ENCODE assay signal across 10 cellular contexts in the genomic region with DNA sequence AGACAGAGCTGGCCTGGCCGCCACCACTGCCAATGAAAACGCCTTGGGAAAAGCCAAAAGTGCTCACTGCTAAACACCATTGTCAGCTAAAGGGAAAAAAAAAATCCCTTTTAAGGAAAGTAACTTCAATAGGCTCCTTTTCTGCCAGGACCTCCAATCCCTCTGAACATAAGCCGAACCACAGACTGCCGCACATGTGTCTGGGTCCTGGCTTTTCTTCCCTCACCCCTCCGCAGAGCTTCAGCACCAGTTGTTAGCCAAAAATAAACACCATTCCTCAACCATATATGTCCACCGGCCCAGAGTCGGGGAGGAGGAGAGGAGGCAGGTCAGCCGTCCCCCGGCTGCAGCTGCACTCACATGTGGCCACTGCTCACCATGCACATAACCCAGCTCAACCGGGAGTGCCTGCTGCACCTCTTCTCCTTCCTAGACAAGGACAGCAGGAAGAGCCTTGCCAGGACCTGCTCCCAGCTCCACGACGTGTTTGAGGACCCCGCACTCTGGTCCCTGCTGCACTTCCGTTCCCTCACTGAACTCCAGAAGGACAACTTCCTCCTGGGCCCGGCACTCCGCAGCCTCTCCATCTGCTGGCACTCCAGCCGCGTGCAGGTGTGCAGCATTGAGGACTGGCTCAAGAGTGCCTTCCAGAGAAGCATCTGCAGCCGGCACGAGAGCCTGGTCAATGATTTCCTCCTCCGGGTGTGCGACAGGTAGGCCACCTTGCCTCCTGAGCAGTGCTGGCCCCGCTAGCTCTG. TPM values are rescaled to one million over a fixed set of nuclear protein-coding genes. Genes with fewer than 3 reads are reported as not detected.
DNase-seq lines count a peak whose midpoint lies in the region; ATAC-seq, FAIRE-seq and TF ChIP-seq lines count a peak whose summit lies in the region.
"Had no signal": no experiment of that assay in that cellular context is flagged by ENCODE, and none has a peak within 500 bp of the region (broad histone marks: within the 10 kb centered on the region; RNA-seq: fewer than 3 reads in every experiment).

A gene with protein sequence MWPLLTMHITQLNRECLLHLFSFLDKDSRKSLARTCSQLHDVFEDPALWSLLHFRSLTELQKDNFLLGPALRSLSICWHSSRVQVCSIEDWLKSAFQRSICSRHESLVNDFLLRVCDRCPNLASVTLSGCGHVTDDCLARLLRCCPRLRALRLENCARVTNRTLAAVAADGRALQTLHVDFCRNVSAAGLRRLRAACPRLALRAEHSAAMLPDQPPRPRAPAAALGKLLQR (plus strand): TSS at position 355 of the 758 bp plus-strand sequence. CDS start 6 bp downstream, at position 361.

- peak within 1 kb of the TSS; percentile 59 to 75; a peak in 3 of 4 replicates for H4K8ac ChIP-seq in IMR-90 (ENCODE audit: low read depth in 2 of 2, low read length in 2 of 2)

- no peak for TF ChIP-seq EP300 in stomach (IDR thresholded peaks at IDR 0.05)

- no peak within 1 kb of the TSS for H3K4me3 ChIP-seq in IMR-90 (ENCODE audit: insufficient read depth, low read depth, low read length)
- peak within 1 kb of the TSS in 1 of 2 donors; percentile 23 for H3K4me3 ChIP-seq in kidney (ENCODE audit: low read length in 2 of 2)
- peak within 1 kb of the TSS; percentile 15 to 83 (median 68) for H3K4me3 ChIP-seq in stomach

- TF ChIP-seq RAD21 in IMR-90 (IDR thresholded peaks at IDR 0.05; ENCODE audit: low read length), result no peak

- H3K9ac ChIP-seq in IMR-90 (ENCODE audit: low read depth, low read length) (peak within 1 kb of the TSS; percentile 49), kidney (ENCODE audit: low read length in 2 of 2) (peak within 1 kb of the TSS in 1 of 2 donors; percentile 60)

- ATAC-seq in IMR-90 (ENCODE audit: low read depth) (peak; percentile 50), GM21526 (IDR thresholded peaks at IDR 0.05; ENCODE audit: low FRiP score, unreplicated experiment) (no peak), HG03159 (IDR thresholded peaks at IDR 0.05; ENCODE audit: unreplicated experiment) (no peak)
- ATAC-seq in activated T-helper 17 cell treated with anti-CD3 and anti-CD28 coated beads, Interleukin-2, amount 50 U/mL, for 72 hours (replicated peaks), result no peak

- TF ChIP-seq POLR2A in IMR-90 (IDR thresholded peaks at IDR 0.05; ENCODE audit: low read depth, low read length), result no peak
- no peak for TF ChIP-seq POLR2A in stomach (IDR thresholded peaks at IDR 0.05)

- H2AFZ ChIP-seq in IMR-90 (replicated peaks; ENCODE audit: low read length, poor library complexity), result peak within 1 kb of the TSS; percentile 81

- peak within 1 kb of the TSS; percentile 49 for H4K5ac ChIP-seq in IMR-90 (ENCODE audit: low read depth, low read length)

- H3K4me3 Mint-ChIP-seq in activated T-helper 17 cell treated with anti-CD3 and anti-CD28 coated beads, Interleukin-2, amount 50 U/mL, for 72 hours, result peak within 1 kb of the TSS; percentile 41

- H3K18ac ChIP-seq in IMR-90 (ENCODE audit: low read depth, low read length), result peak within 1 kb of the TSS; percentile 47

- peak within 1 kb of the TSS; percentile 41; the same call in 1 of the 2 replicates for H3K4me2 ChIP-seq in IMR-90 (ENCODE audit: low read depth, low read length)

- in situ Hi-C loops in IMR-90 (cut with MboI; ENCODE audit: low sequenced_read_pairs), result no loop called here

- H4K91ac ChIP-seq in IMR-90 (ENCODE audit: insufficient read depth, low read depth, low read length), result peak within 1 kb of the TSS; percentile 78

- H3K23ac ChIP-seq in IMR-90 (ENCODE audit: low read depth, low read length), result peak within 1 kb of the TSS; percentile 76

- peak within 1 kb of the TSS; percentile 87 for H3K4ac ChIP-seq in IMR-90 (ENCODE audit: low read depth, low read length)

- peak within 1 kb of the TSS; percentile 58 for H2AK5ac ChIP-seq in IMR-90 (ENCODE audit: low read depth, low read length)

- POLR2A ChIA-PET in IMR-90 (lab: Charles Lee; ENCODE audit: unreplicated experiment), result interaction anchor here (0.7 kb wide), 1 partner anchor 82 kb away, joined by 3 read pairs; no protein-coding TSS in a partner anchor

- peaks cover 24% of the 10 kb centered on the region for H3K4me1 ChIP-seq in IMR-90 (ENCODE audit: control insufficient read depth, insufficient read depth, low read length)
- H3K4me1 ChIP-seq in kidney (ENCODE audit: control insufficient read depth in 1 of 2, insufficient read depth in 1 of 2, low read depth in 1 of 2, low read length in 2 of 2), result peaks cover 39 to 43% of the 10 kb centered on the region in 2 donors
- peaks cover 32 to 75% (median 58%) of the 10 kb centered on the region in 4 donors for H3K4me1 ChIP-seq in stomach

- H3K27ac ChIP-seq in IMR-90 (ENCODE audit: insufficient read depth, low read length) (peak within 1 kb of the TSS; percentile 62), kidney (ENCODE audit: low read depth in 2 of 2, low read length in 2 of 2) (peak within 1 kb of the TSS; percentile 71 to 92), stomach (peak within 1 kb of the TSS; percentile 71 to 95 (median 92))

- H3K36me3 ChIP-seq in IMR-90 (ENCODE audit: control insufficient read depth, insufficient read depth, low read length), result peaks cover 3% of the 10 kb centered on the region; the same call in 1 of the 2 replicates
- H3K36me3 ChIP-seq in kidney (ENCODE audit: control insufficient read depth in 1 of 2, insufficient read depth in 2 of 2, low read length in 2 of 2), result peaks cover 3 to 10% of the 10 kb centered on the region in 2 donors
- H3K36me3 ChIP-seq in stomach, result peaks cover 15 to 30% (median 24%) of the 10 kb centered on the region in 4 donors

- peak within 1 kb of the TSS; percentile 72 for H3K14ac ChIP-seq in IMR-90 (replicated peaks; ENCODE audit: low read depth, low read length)

- dilution Hi-C loops in IMR-90 (cut with HindIII; ENCODE audit: low sequenced_read_pairs, unreplicated experiment), result no loop called here

- peak within 1 kb of the TSS; percentile 66 for H2AK9ac ChIP-seq in IMR-90 (replicated peaks; ENCODE audit: low read depth, low read length, poor library complexity)

- CTCF ChIA-PET in IMR-90 (lab: Yijun Ruan, JAX), result interaction anchor here (1.3 kb wide), 1 partner anchor 131 kb away, joined by 4 read pairs; no protein-coding TSS in a partner anchor

- peak within 1 kb of the TSS; percentile 35 for H2BK5ac ChIP-seq in IMR-90 (ENCODE audit: low read depth, low read length, poor library complexity, severe bottlenecking)

- TF ChIP-seq CTCF in IMR-90 (conservative IDR thresholded peaks at IDR 0.05; ENCODE audit: low read depth, low read length) (no peak), kidney (IDR thresholded peaks at IDR 0.05; ENCODE audit: borderline replicate concordance, extremely low read depth, insufficient read depth) (no peak), stomach (IDR thresholded peaks at IDR 0.05) (no peak)

- H2BK120ac ChIP-seq in IMR-90 (ENCODE audit: low read depth, low read length), result peak within 1 kb of the TSS; percentile 83

- no peaks in the 10 kb centered on the region for H4K20me1 ChIP-seq in IMR-90 (ENCODE audit: insufficient read depth, low read length)

- peaks cover 0 to 7% of the 10 kb centered on the region in 2 experiments; a peak in 2 of 4 replicates for H3K79me1 ChIP-seq in IMR-90 (ENCODE audit: low read depth in 1 of 2, low read length in 2 of 2)

- H3K36me3 Mint-ChIP-seq in activated T-helper 17 cell treated with anti-CD3 and anti-CD28 coated beads, Interleukin-2, amount 50 U/mL, for 72 hours (ENCODE audit: low read depth), result peaks cover 33% of the 10 kb centered on the region

- H3K9me1 ChIP-seq in IMR-90 (ENCODE audit: insufficient read depth, low read length), result peaks cover 22% of the 10 kb centered on the region

- H3K9me3 Mint-ChIP-seq in activated T-helper 17 cell treated with anti-CD3 and anti-CD28 coated beads, Interleukin-2, amount 50 U/mL, for 72 hours, result no peaks in the 10 kb centered on the region

- no peak for FAIRE-seq in kidney (lab: Jason Lieb, UNC)

- intact Hi-C loops in IMR-90 (cut with micrococcal nuclease) (loop anchor here (1.0 kb wide), 2 partner anchors 44 to 92 kb away; no protein-coding TSS in a partner anchor), kidney (cut with DNase I) (no loop called here), stomach (cut with DNase I; ENCODE audit: low total_unique reads) (loop anchor here (10.0 kb wide), 1 partner anchor 102 kb away; no protein-coding TSS in a partner anchor)

- H2BK20ac ChIP-seq in IMR-90 (ENCODE audit: low read depth, low read length), result peak within 1 kb of the TSS; percentile 58

- peak within 1 kb of the TSS; percentile 20; the same call in 1 of the 2 replicates for H3K56ac ChIP-seq in IMR-90 (ENCODE audit: extremely low read depth, insufficient read depth, low read length)

- DNase-seq in IMR-90 (peak; percentile 84), kidney (peak; percentile 77), stomach (no peak), NCI-H69 (lab: John Stamatoyannopoulos, UW) (no peak), NCI-H526 treated with DMSO at 0.1 percent for 48 hours (lab: John Stamatoyannopoulos, UW) (no peak)
- DNase-seq: activated gamma-delta T cell had no signal

- H3K27me3 ChIP-seq in IMR-90 (ENCODE audit: control insufficient read depth, insufficient read depth, low read length), result no peaks in the 10 kb centered on the region
- H3K27me3 ChIP-seq in stomach, result no peaks in the 10 kb centered on the region

- peaks cover 43% of the 10 kb centered on the region for H3K4me1 Mint-ChIP-seq in activated T-helper 17 cell treated with anti-CD3 and anti-CD28 coated beads, Interleukin-2, amount 50 U/mL, for 72 hours

- 55% methylated on average over 11 of the region's 23 CpGs; no CpG with 5 or more reads in 1 of the 2 experiments for WGBS in IMR-90 (ENCODE audit: extremely low coverage in 2 of 2, insufficient read length in 1 of 2), 2 experiments
- WGBS in stomach, 5 donors, result 57 to 61% (median 59%) methylated on average over 14 to 23 of the region's 23 CpGs

- BruUV-seq in IMR-90 (replicated peaks; lab: Mats Ljungman, UMichigan), result no TSS peak

- peak within 1 kb of the TSS; percentile 48; the same call in 1 of the 3 replicates for H2BK15ac ChIP-seq in IMR-90 (ENCODE audit: low read depth, low read length)

- H3K9me3 ChIP-seq in IMR-90 (ENCODE audit: control insufficient read depth, insufficient read depth, low read length) (no peaks in the 10 kb centered on the region), kidney (ENCODE audit: control insufficient read depth in 1 of 2, low read length in 2 of 2) (no peaks in the 10 kb centered on the region), stomach (no peaks in the 10 kb centered on the region)

- peak within 1 kb of the TSS; percentile 89 for H3K27ac Mint-ChIP-seq in activated T-helper 17 cell treated with anti-CD3 and anti-CD28 coated beads, Interleukin-2, amount 50 U/mL, for 72 hours

- H3K27me3 Mint-ChIP-seq in activated T-helper 17 cell treated with anti-CD3 and anti-CD28 coated beads, Interleukin-2, amount 50 U/mL, for 72 hours, result no peaks in the 10 kb centered on the region

RNA-seq across cellular contexts. Expression of the gene that starts here (rescaled TPM):
- 0.28 and 0.36 TPM in 2 replicates for total RNA-seq in IMR-90 (2012; rRNA removed)
- 0.70 and 1.3 TPM in 2 replicates for polyA plus RNA-seq in IMR-90 (2012; rRNA removed)
- polyA plus RNA-seq in IMR-90 (2012; cell fraction: cytosol; rRNA removed), result 1.00 and 2.2 TPM in 2 replicates
- polyA plus RNA-seq in IMR-90 (2012; cell fraction: nucleus; rRNA removed; ENCODE audit: low replicate concordance), result 4.6 and 5.7 TPM in 2 replicates
- total RNA-seq in activated T-helper 17 cell treated with anti-CD3 and anti-CD28 coated beads, Interleukin-2, amount 50 U/mL, for 72 hours, result under 1 TPM; 0.43 to 0.74 TPM
- 4.7 TPM for total RNA-seq in kidney
- polyA plus RNA-seq in kidney (ENCODE audit: insufficient read depth, low read depth, low replicate concordance), result 1.2 TPM
- 10 to 100 TPM in 3 of 5 donors, 1 to 10 TPM in 1, not detected in 1; 7.7 to 34.4 (median 22.9) TPM for total RNA-seq in stomach
- 1 to 10 TPM; 1.5 to 4.7 (median 2.3) TPM for polyA plus RNA-seq in stomach
- total RNA-seq: M059J had no signal

Comparison
In these comparisons a context has a peak if more than half of its experiments do, and no peak if none do; other contexts are left out.
1. DNase-seq: peak in IMR-90 (single experiment) and kidney (single experiment); none in stomach (single experiment), NCI-H69 (single experiment) and NCI-H526 treated with DMSO at 0.1 percent for 48 hours (single experiment).
2. Peak in every context shown above with its lines, with median percentiles within 50 percentile points of each other: H3K27ac ChIP-seq.